Comparison of ENCODE assay signal across 17 cellular contexts in genomic region chr9:2802494-2802921, GRCh38. TPM values are rescaled to one million over a fixed set of nuclear protein-coding genes. Genes with fewer than 3 reads are reported as not detected.
DNase-seq lines count a peak whose midpoint lies in the region; TF ChIP-seq lines count a peak whose summit lies in the region.
"Had no signal": no experiment of that assay in that cellular context is flagged by ENCODE, and none has a peak within 500 bp of the region (broad histone marks: within the 10 kb centered on the region; RNA-seq: fewer than 3 reads in every experiment).

No MANE protein-coding gene starts in this region.

- TF ChIP-seq CTCF in fibroblast of mammary gland (conservative IDR thresholded peaks at IDR 0.05; ENCODE audit: control insufficient read depth, insufficient read depth, low read depth, low read length): no peak
- TF ChIP-seq CTCF in left ventricle myocardium inferior (IDR thresholded peaks at IDR 0.05; ENCODE audit: borderline replicate concordance): no peak

- no peaks in the 10 kb centered on the region for H3K27me3 ChIP-seq in SJSA1 (replicated peaks)
- no peaks in the 10 kb centered on the region for H3K27me3 ChIP-seq in left ventricle myocardium inferior (ENCODE audit: low read depth)
- H3K27me3 ChIP-seq: body of pancreas, dorsolateral prefrontal cortex, vagina had no signal

- no peak overlapping the region for H3K4me3 Mint-ChIP-seq in activated naive CD4-positive, alpha-beta T cell treated with anti-CD3 and anti-CD28 coated beads for 36 hours
- no peak overlapping the region for H3K4me3 Mint-ChIP-seq in activated naive CD4-positive, alpha-beta T cell treated with anti-CD3 and anti-CD28 coated beads, Interleukin-2, amount 10 ng/mL, durations not matched to agents 7 days and 5 days

- intact Hi-C loops in activated naive CD4-positive, alpha-beta T cell treated with anti-CD3 and anti-CD28 coated beads for 36 hours (cut with micrococcal nuclease): no loop called here
- intact Hi-C loops in left ventricle myocardium inferior (cut with micrococcal nuclease): no loop called here

- H3K9me3 ChIP-seq in SJSA1 (replicated peaks) (no peaks in the 10 kb centered on the region), left ventricle myocardium inferior (replicated peaks) (no peaks in the 10 kb centered on the region)
- H3K9me3 ChIP-seq: body of pancreas, mucosa of descending colon, vagina had no signal

- CTCF ChIA-PET in activated naive CD4-positive, alpha-beta T cell treated with anti-CD3 and anti-CD28 coated beads for 36 hours (lab: Charles Lee): no interaction called here
- CTCF ChIA-PET in activated naive CD4-positive, alpha-beta T cell treated with anti-CD3 and anti-CD28 coated beads, Interleukin-2, amount 10 ng/mL, durations not matched to agents 7 days and 5 days (lab: Charles Lee): no interaction called here

- peaks cover 15% of the 10 kb centered on the region for H3K4me1 Mint-ChIP-seq in activated naive CD4-positive, alpha-beta T cell treated with anti-CD3 and anti-CD28 coated beads for 36 hours (ENCODE audit: low read depth)
- H3K4me1 Mint-ChIP-seq in activated naive CD4-positive, alpha-beta T cell treated with anti-CD3 and anti-CD28 coated beads, Interleukin-2, amount 10 ng/mL, durations not matched to agents 7 days and 5 days: no peaks in the 10 kb centered on the region

- no peak overlapping the region for H3K4me3 ChIP-seq in SJSA1
- no peak overlapping the region for H3K4me3 ChIP-seq in fibroblast of mammary gland (ENCODE audit: control insufficient read depth, low read depth, low read length)
- H3K4me3 ChIP-seq in skeletal muscle cell (ENCODE audit: low read depth, low read length): no peak overlapping the region
- H3K4me3 ChIP-seq in left ventricle myocardium inferior: no peak overlapping the region
- H3K4me3 ChIP-seq: body of pancreas, dorsolateral prefrontal cortex, mucosa of descending colon, vagina had no signal

- H3K4me1 ChIP-seq in SJSA1 (replicated peaks) (no peaks in the 10 kb centered on the region), left ventricle myocardium inferior (peaks cover 14% of the 10 kb centered on the region)
- H3K4me1 ChIP-seq: body of pancreas, vagina had no signal

- H3K36me3 ChIP-seq in SJSA1 (peaks cover 46% of the 10 kb centered on the region), left ventricle myocardium inferior (peaks cover 64% of the 10 kb centered on the region)

- H3K9me3 Mint-ChIP-seq in activated naive CD4-positive, alpha-beta T cell treated with anti-CD3 and anti-CD28 coated beads for 36 hours: no peaks in the 10 kb centered on the region
- no peaks in the 10 kb centered on the region for H3K9me3 Mint-ChIP-seq in activated naive CD4-positive, alpha-beta T cell treated with anti-CD3 and anti-CD28 coated beads, Interleukin-2, amount 10 ng/mL, durations not matched to agents 7 days and 5 days

- peak overlapping the region; percentile 12 for H3K27ac Mint-ChIP-seq in activated naive CD4-positive, alpha-beta T cell treated with anti-CD3 and anti-CD28 coated beads for 36 hours
- no peak overlapping the region for H3K27ac Mint-ChIP-seq in activated naive CD4-positive, alpha-beta T cell treated with anti-CD3 and anti-CD28 coated beads, Interleukin-2, amount 10 ng/mL, durations not matched to agents 7 days and 5 days

- H3K27ac ChIP-seq in SJSA1 (0 out of 2 replicates have a peak overlapping the region, but pooled peaks have one; percentile 26), left ventricle myocardium inferior (replicated peaks) (no peak overlapping the region)
- H3K27ac ChIP-seq: body of pancreas, dorsolateral prefrontal cortex, vagina had no signal

- peaks cover 86% of the 10 kb centered on the region for H3K36me3 Mint-ChIP-seq in activated naive CD4-positive, alpha-beta T cell treated with anti-CD3 and anti-CD28 coated beads for 36 hours (ENCODE audit: low read depth)
- H3K36me3 Mint-ChIP-seq in activated naive CD4-positive, alpha-beta T cell treated with anti-CD3 and anti-CD28 coated beads, Interleukin-2, amount 10 ng/mL, durations not matched to agents 7 days and 5 days: peaks cover 87% of the 10 kb centered on the region

- DNase-seq in activated naive CD4-positive, alpha-beta T cell treated with anti-CD3 and anti-CD28 coated beads for 36 hours: no peak
- DNase-seq in activated naive CD4-positive, alpha-beta T cell treated with anti-CD3 and anti-CD28 coated beads, Interleukin-2, amount 10 ng/mL, durations not matched to agents 7 days and 5 days: no peak
- DNase-seq in SJSA1 (ENCODE audit: low read depth in 1 of 2, low spot score in 2 of 2): no peak
- DNase-seq in fibroblast of mammary gland (ENCODE audit: low read depth): peak; percentile 33
- DNase-seq in skeletal muscle cell (ENCODE audit: low read depth): peak; percentile 32
- DNase-seq in activated effector memory CD4-positive, alpha-beta T cell treated with Interleukin-2 at 50 U/mL for 16 hours: no peak
- DNase-seq in activated CD4-positive, alpha-beta T cell treated with anti-CD3 and anti-CD28 coated beads, Interleukin-2, amount 50 U/mL, for 1 hour: no peak
- no peak for DNase-seq in left ventricle myocardium inferior
- DNase-seq: activated naive CD4-positive, alpha-beta T cell; body of pancreas; dorsolateral prefrontal cortex; hypothalamus; MM.1S; mucosa of descending colon; NCI-H2029; NCI-H524 had no signal

- no peaks in the 10 kb centered on the region for H3K27me3 Mint-ChIP-seq in activated naive CD4-positive, alpha-beta T cell treated with anti-CD3 and anti-CD28 coated beads for 36 hours (ENCODE audit: low read depth)
- H3K27me3 Mint-ChIP-seq in activated naive CD4-positive, alpha-beta T cell treated with anti-CD3 and anti-CD28 coated beads, Interleukin-2, amount 10 ng/mL, durations not matched to agents 7 days and 5 days: no peaks in the 10 kb centered on the region

RNA-seq across cellular contexts. Expression of gene PUM3, which starts 41.4 kb away (rescaled TPM):
- 10 to 100 TPM; 83.5 to 85.7 TPM for total RNA-seq in activated naive CD4-positive, alpha-beta T cell treated with anti-CD3 and anti-CD28 coated beads for 36 hours
- total RNA-seq in SJSA1 (2014; rRNA removed; shearing (Covaris generic)): 58.0 and 62.9 TPM in 2 replicates
- total RNA-seq in left ventricle myocardium inferior: 15.1 TPM

Comparison
In these comparisons a context has a peak if more than half of its experiments do, and no peak if none do; other contexts are left out.
1. DNase-seq: peak in fibroblast of mammary gland (single experiment) and skeletal muscle cell (single experiment); none in activated naive CD4-positive, alpha-beta T cell treated with anti-CD3 and anti-CD28 coated beads for 36 hours (single experiment), activated naive CD4-positive, alpha-beta T cell treated with anti-CD3 and anti-CD28 coated beads, Interleukin-2, amount 10 ng/mL, durations not matched to agents 7 days and 5 days (single experiment), SJSA1 (0 of 2), activated effector memory CD4-positive, alpha-beta T cell treated with Interleukin-2 at 50 U/mL for 16 hours (single experiment), activated CD4-positive, alpha-beta T cell treated with anti-CD3 and anti-CD28 coated beads, Interleukin-2, amount 50 U/mL, for 1 hour (single experiment) and left ventricle myocardium inferior (single experiment).